ENCODE assay signal across 1 cellular context in genomic region chr7:76359111-76359986, GRCh38.
A peak's percentile ranks its signal among the peaks of the same experiment; 100 is the strongest.
TF ChIP-seq lines count a peak whose summit lies in the region.

No MANE protein-coding gene starts in this region.

TF ChIP-seq in K562, 482 proteins besides CTCF, POLR2A, EP300 and RAD21 (continued from another document and continues in another):
- TF ChIP-seq CUX1 (CRISPR knock-in tag; IDR thresholded peaks at IDR 0.05), result no peak
- no peak for TF ChIP-seq CLOCK (CRISPR knock-in tag; IDR thresholded peaks at IDR 0.05; ENCODE audit: borderline replicate concordance)
- no peak for TF ChIP-seq FUS (optimal IDR thresholded peaks at IDR 0.05; ENCODE audit: low read depth, low read length)
- TF ChIP-seq ZNF280B (CRISPR knock-in tag; IDR thresholded peaks at IDR 0.05), result no peak
- TF ChIP-seq ZBTB33 (CRISPR knock-in tag; IDR thresholded peaks at IDR 0.05), result no peak; the same call in 1 of the 2 replicates
- peak; percentile 88; the same call in 1 of the 2 replicates for TF ChIP-seq BACH1 (tag; IDR thresholded peaks at IDR 0.05)
- peak; percentile 73; the same call in 1 of the 2 replicates for TF ChIP-seq KLF13 (tag; IDR thresholded peaks at IDR 0.05; ENCODE audit: borderline replicate concordance, low read depth)
- TF ChIP-seq ELF1 (tag; IDR thresholded peaks at IDR 0.05), result no peak
- no peak for TF ChIP-seq EZH2 (IDR thresholded peaks at IDR 0.05; ENCODE audit: borderline replicate concordance, low read depth, low read length)
- 0 out of 2 replicates have a peak, but pooled peaks have one; percentile 48 for TF ChIP-seq ZBTB9 (CRISPR knock-in tag; IDR thresholded peaks at IDR 0.05)
- TF ChIP-seq ZNF384 (IDR thresholded peaks at IDR 0.05; ENCODE audit: low read depth, low read length), result no peak; the same call in 1 of the 2 replicates
- no peak for TF ChIP-seq POU5F1 (IDR thresholded peaks at IDR 0.05; ENCODE audit: borderline replicate concordance, low read depth, low read length, partially characterized antibody)
- 0 out of 2 replicates have a peak, but pooled peaks have one; percentile 28 for TF ChIP-seq MIER1 (IDR thresholded peaks at IDR 0.05; ENCODE audit: low read depth)
- peak; percentile 88; the same call in 1 of the 2 replicates for TF ChIP-seq ARID3A (IDR thresholded peaks at IDR 0.05; ENCODE audit: borderline replicate concordance, low read depth, low read length)
- peak; percentile 89 for TF ChIP-seq DEAF1 (CRISPR knock-in tag; IDR thresholded peaks at IDR 0.05)
- peak; percentile 36; the same call in 1 of the 2 replicates for TF ChIP-seq NCOA1 (IDR thresholded peaks at IDR 0.05; ENCODE audit: low read depth)
- no peak for TF ChIP-seq POLR3G (IDR thresholded peaks at IDR 0.05; ENCODE audit: extremely low read depth, insufficient read length, insufficient replicate concordance)
- no peak for TF ChIP-seq CCAR2 (IDR thresholded peaks at IDR 0.05; ENCODE audit: low read depth, low read length)
- TF ChIP-seq SAFB2 (IDR thresholded peaks at IDR 0.05; ENCODE audit: borderline replicate concordance, low read depth, low read length, severe bottlenecking), result no peak
- TF ChIP-seq BMI1 (IDR thresholded peaks at IDR 0.05; ENCODE audit: low read length), result no peak
- peak; percentile 88; the same call in 1 of the 2 replicates for TF ChIP-seq GATAD2B (IDR thresholded peaks at IDR 0.05; ENCODE audit: borderline replicate concordance)
- peak; percentile 93 to 94 for TF ChIP-seq NRF1 (conservative IDR thresholded peaks at IDR 0.05 in 1 of 2, IDR thresholded peaks at IDR 0.05 in 1 of 2)
- TF ChIP-seq ZNF431 (CRISPR knock-in tag; IDR thresholded peaks at IDR 0.05), result no peak
- no peak for TF ChIP-seq CAMTA2 (CRISPR knock-in tag; conservative IDR thresholded peaks at IDR 0.05)
- no peak for TF ChIP-seq GTF2B (IDR thresholded peaks at IDR 0.05; ENCODE audit: extremely low read depth, insufficient read length)
- peak; percentile 52 for TF ChIP-seq NEUROD1 (IDR thresholded peaks at IDR 0.05; ENCODE audit: borderline replicate concordance, low read depth, low read length, partially characterized antibody)
- no peak for TF ChIP-seq HES1 (IDR thresholded peaks at IDR 0.05; ENCODE audit: low read depth)
- TF ChIP-seq TAF1 (IDR thresholded peaks at IDR 0.05; ENCODE audit: control insufficient read depth, extremely low read depth, insufficient read depth, low read length, severe bottlenecking), result peak; percentile 10
- TF ChIP-seq BRD4 (IDR thresholded peaks at IDR 0.05), result no peak; the same call in 1 of the 2 replicates
- no peak for TF ChIP-seq ID3 (CRISPR knock-in tag; IDR thresholded peaks at IDR 0.05)
- TF ChIP-seq ID3 (tag; IDR thresholded peaks at IDR 0.05), result peak; percentile 39; the same call in 1 of the 2 replicates
- TF ChIP-seq RBBP5 (IDR thresholded peaks at IDR 0.05; ENCODE audit: borderline replicate concordance, insufficient read depth, low read length, poor library complexity, severe bottlenecking), result no peak
- TF ChIP-seq ZFPM2 (CRISPR knock-in tag; IDR thresholded peaks at IDR 0.05), result no peak
- TF ChIP-seq FOSL1 (tag; conservative IDR thresholded peaks at IDR 0.05), result peak; percentile 89
- no peak for TF ChIP-seq ZNF140 (CRISPR knock-in tag; IDR thresholded peaks at IDR 0.05)
- TF ChIP-seq KLF16 (IDR thresholded peaks at IDR 0.05), result no peak
- TF ChIP-seq ESRRB (CRISPR knock-in tag; IDR thresholded peaks at IDR 0.05; ENCODE audit: borderline replicate concordance), result no peak
- TF ChIP-seq THRB (CRISPR knock-in tag; conservative IDR thresholded peaks at IDR 0.05), result no peak
